ENCODE assay signal across 8 cellular contexts in genomic region chr2:238945433-238946150, GRCh38.
DNase-seq lines count a peak whose midpoint lies in the region; ATAC-seq and TF ChIP-seq lines count a peak whose summit lies in the region.

No MANE protein-coding gene starts in this region.

- H3F3A ChIP-seq in GM23248 (ENCODE audit: insufficient read depth): peaks cover 21% of the 10 kb centered on the region

- H3K27ac Mint-ChIP-seq in activated CD4-positive, alpha-beta memory T cell treated with anti-CD3 and anti-CD28 coated beads, Interleukin-2, amount 10 ng/mL, durations not matched to agents 7 days and 5 days: no peak overlapping the region
- no peak overlapping the region for H3K27ac Mint-ChIP-seq in stimulated activated effector memory CD8-positive, alpha-beta T cell treated with anti-CD3 and anti-CD28 coated beads, Interleukin-12 subunit alpha, Interleukin-12 subunit beta, amount 100 ng/mL, for 72 hours

- no peaks in the 10 kb centered on the region for H4K20me1 ChIP-seq in GM23248 (ENCODE audit: insufficient read depth)

- WGBS in GM23248 (ENCODE audit: low coverage in 1 of 2, low lambda C conversion rate in 2 of 2, missing lambda C conversion rate in 2 of 2), 2 experiments: 52 to 67% methylated on average over 5 of the region's 5 CpGs

- ATAC-seq in left cardiac atrium (peak; percentile 72 to 88), HG02973 (IDR thresholded peaks at IDR 0.05; ENCODE audit: unreplicated experiment) (no peak), GM18861 (IDR thresholded peaks at IDR 0.05; ENCODE audit: unreplicated experiment) (no peak)
- ATAC-seq in stimulated activated effector memory CD8-positive, alpha-beta T cell treated with anti-CD3 and anti-CD28 coated beads, Interleukin-12 subunit alpha, Interleukin-12 subunit beta, amount 100 ng/mL, for 72 hours: peak; percentile 44

- H3K9ac ChIP-seq in GM23248: peak overlapping the region; percentile 9; the same call in 1 of the 2 replicates

- H3K4me2 ChIP-seq in GM23248 (ENCODE audit: unreplicated experiment): no peak overlapping the region

- DNase-seq in AG04449 (ENCODE audit: low read depth, low spot score) (no peak), GM23248 (peak; percentile 83), left cardiac atrium (peak; percentile 73), foreskin melanocyte (no peak)
- DNase-seq in activated CD4-positive, alpha-beta memory T cell treated with anti-CD3 and anti-CD28 coated beads, Interleukin-2, amount 10 ng/mL, durations not matched to agents 7 days and 5 days: peak; percentile 17
- DNase-seq in stimulated activated effector memory CD8-positive, alpha-beta T cell treated with anti-CD3 and anti-CD28 coated beads, Interleukin-12 subunit alpha, Interleukin-12 subunit beta, amount 100 ng/mL, for 72 hours (ENCODE audit: low spot score in 2 of 2): no peak

- peaks cover 30% of the 10 kb centered on the region for H3K4me1 ChIP-seq in GM23248 (ENCODE audit: insufficient read depth)

- no peak overlapping the region for H3K27ac ChIP-seq in GM23248

- in situ Hi-C loops in GM23248 (cut with MboI): no loop called here

- H3K36me3 ChIP-seq in GM23248 (ENCODE audit: low read depth): no peaks in the 10 kb centered on the region

- CTCF ChIA-PET in AG04449 (lab: Yijun Ruan, JAX): interaction anchor here (0.8 to 6.2 kb wide), 19 partner anchors 11 to 432 kb away, joined by 3 to 63 read pairs (median 3); no protein-coding TSS in a partner anchor
- CTCF ChIA-PET in activated CD4-positive, alpha-beta memory T cell treated with anti-CD3 and anti-CD28 coated beads, Interleukin-2, amount 10 ng/mL, durations not matched to agents 7 days and 5 days (lab: Charles Lee): no interaction called here

- H3K27me3 ChIP-seq in GM23248 (replicated peaks; ENCODE audit: insufficient read depth): no peaks in the 10 kb centered on the region

- intact Hi-C loops in left cardiac atrium (cut with DNase I): no loop called here

- no peaks in the 10 kb centered on the region for H3K9me2 ChIP-seq in GM23248 (ENCODE audit: insufficient read depth)

- H2AFZ ChIP-seq in GM23248: no peak overlapping the region

- POLR2A ChIA-PET in AG04449 (lab: Yijun Ruan, JAX): interaction anchor here (0.5 to 1.3 kb wide), 2 partner anchors 10 to 98 kb away, joined by 3 to 4 read pairs; partner anchors contain the start of gene TWIST2
- POLR2A ChIA-PET in activated CD4-positive, alpha-beta memory T cell treated with anti-CD3 and anti-CD28 coated beads, Interleukin-2, amount 10 ng/mL, durations not matched to agents 7 days and 5 days (lab: Charles Lee): no interaction called here

- peaks cover 32% of the 10 kb centered on the region for H3K79me2 ChIP-seq in GM23248 (ENCODE audit: insufficient read depth)

- H3K36me3 Mint-ChIP-seq in activated CD4-positive, alpha-beta memory T cell treated with anti-CD3 and anti-CD28 coated beads, Interleukin-2, amount 10 ng/mL, durations not matched to agents 7 days and 5 days (ENCODE audit: low read depth): no peaks in the 10 kb centered on the region
- no peaks in the 10 kb centered on the region for H3K36me3 Mint-ChIP-seq in stimulated activated effector memory CD8-positive, alpha-beta T cell treated with anti-CD3 and anti-CD28 coated beads, Interleukin-12 subunit alpha, Interleukin-12 subunit beta, amount 100 ng/mL, for 72 hours

- TF ChIP-seq CTCF in AG04449 (IDR thresholded peaks at IDR 0.05; ENCODE audit: insufficient read depth, low read length, missing control alignments): peak; percentile 87

- no peaks in the 10 kb centered on the region for H3K9me3 ChIP-seq in GM23248 (ENCODE audit: low read depth)

- no peak overlapping the region for H3K4me3 Mint-ChIP-seq in activated CD4-positive, alpha-beta memory T cell treated with anti-CD3 and anti-CD28 coated beads, Interleukin-2, amount 10 ng/mL, durations not matched to agents 7 days and 5 days
- no peak overlapping the region for H3K4me3 Mint-ChIP-seq in stimulated activated effector memory CD8-positive, alpha-beta T cell treated with anti-CD3 and anti-CD28 coated beads, Interleukin-12 subunit alpha, Interleukin-12 subunit beta, amount 100 ng/mL, for 72 hours

- peaks cover 4% of the 10 kb centered on the region for H3K27me3 Mint-ChIP-seq in activated CD4-positive, alpha-beta memory T cell treated with anti-CD3 and anti-CD28 coated beads, Interleukin-2, amount 10 ng/mL, durations not matched to agents 7 days and 5 days

- no peaks in the 10 kb centered on the region for H3K9me3 Mint-ChIP-seq in activated CD4-positive, alpha-beta memory T cell treated with anti-CD3 and anti-CD28 coated beads, Interleukin-2, amount 10 ng/mL, durations not matched to agents 7 days and 5 days
- H3K9me3 Mint-ChIP-seq in stimulated activated effector memory CD8-positive, alpha-beta T cell treated with anti-CD3 and anti-CD28 coated beads, Interleukin-12 subunit alpha, Interleukin-12 subunit beta, amount 100 ng/mL, for 72 hours: no peaks in the 10 kb centered on the region

- no peak overlapping the region for H3K4me3 ChIP-seq in AG04449 (ENCODE audit: low read depth, low read length)
- H3K4me3 ChIP-seq in GM23248: no peak overlapping the region

- peaks cover 13% of the 10 kb centered on the region for H3K4me1 Mint-ChIP-seq in activated CD4-positive, alpha-beta memory T cell treated with anti-CD3 and anti-CD28 coated beads, Interleukin-2, amount 10 ng/mL, durations not matched to agents 7 days and 5 days
- peaks cover 18% of the 10 kb centered on the region for H3K4me1 Mint-ChIP-seq in stimulated activated effector memory CD8-positive, alpha-beta T cell treated with anti-CD3 and anti-CD28 coated beads, Interleukin-12 subunit alpha, Interleukin-12 subunit beta, amount 100 ng/mL, for 72 hours

Comparison
In these comparisons a context has a peak if more than half of its experiments do, and no peak if none do; other contexts are left out.
1. DNase-seq: peak in GM23248 (single experiment), activated CD4-positive, alpha-beta memory T cell treated with anti-CD3 and anti-CD28 coated beads, Interleukin-2, amount 10 ng/mL, durations not matched to agents 7 days and 5 days (single experiment) and left cardiac atrium (single experiment); none in AG04449 (single experiment), stimulated activated effector memory CD8-positive, alpha-beta T cell treated with anti-CD3 and anti-CD28 coated beads, Interleukin-12 subunit alpha, Interleukin-12 subunit beta, amount 100 ng/mL, for 72 hours (0 of 2) and foreskin melanocyte (single experiment).
2. ATAC-seq: peak in left cardiac atrium (2 of 2) and stimulated activated effector memory CD8-positive, alpha-beta T cell treated with anti-CD3 and anti-CD28 coated beads, Interleukin-12 subunit alpha, Interleukin-12 subunit beta, amount 100 ng/mL, for 72 hours (single experiment); none in HG02973 (single experiment) and GM18861 (single experiment).